ENCODE assay signal across 8 cellular contexts in the genomic region with DNA sequence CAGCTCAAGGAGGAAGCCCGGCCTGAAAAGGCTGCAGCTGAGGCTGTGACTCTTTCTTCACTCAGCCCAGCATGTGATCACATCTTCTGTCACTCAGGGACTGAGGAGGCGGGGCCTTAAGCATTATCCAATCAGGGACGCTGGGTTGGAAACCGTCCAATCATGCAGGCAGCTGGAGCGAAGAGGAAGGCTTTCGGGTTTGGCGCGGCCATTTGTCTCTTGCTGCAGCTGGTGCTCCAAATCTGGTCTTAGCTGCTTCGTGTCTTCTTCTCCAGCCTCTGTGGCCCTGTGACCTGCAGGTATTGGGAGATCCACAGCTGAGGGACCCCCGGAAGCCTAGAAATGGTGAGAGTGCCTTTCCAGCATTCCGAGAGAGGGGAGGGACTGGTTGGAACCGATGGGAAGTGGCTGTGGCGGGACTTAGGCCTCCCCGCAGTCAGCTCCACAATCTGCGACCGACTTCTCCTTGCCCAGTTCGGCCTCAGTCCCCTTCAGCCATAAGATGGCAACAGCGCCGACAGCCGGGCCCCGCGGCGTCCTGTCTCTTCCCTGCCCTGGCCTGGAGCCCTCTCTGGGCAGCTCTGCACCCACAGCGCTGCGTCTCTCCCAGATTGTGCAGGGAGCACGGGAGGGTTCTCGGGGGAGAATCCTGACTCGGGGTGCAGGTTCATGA. TPM values are rescaled to one million over a fixed set of nuclear protein-coding genes. Genes with fewer than 3 reads are reported as not detected.
DNase-seq lines count a peak whose midpoint lies in the region; ATAC-seq, FAIRE-seq and TF ChIP-seq lines count a peak whose summit lies in the region.

A gene (plus strand): TSS at position 210 of the 673 bp plus-strand sequence. CDS start 133 bp downstream, at position 343.

- H3K9ac ChIP-seq in GM12878 (ENCODE audit: control insufficient read depth, insufficient read depth, low read length) = peak within 1 kb of the TSS; percentile 22

- in situ Hi-C loops in GM12878 (cut with MboI) = no loop called here

- no peak for TF ChIP-seq CTCF in AG04450 (IDR thresholded peaks at IDR 0.05; ENCODE audit: low read depth, low read length)
- TF ChIP-seq CTCF in GM12878 (IDR thresholded peaks at IDR 0.05 in 2 of 3, conservative IDR thresholded peaks at IDR 0.05 in 1 of 3; ENCODE audit: control insufficient read depth in 2 of 3, extremely low read depth in 1 of 3, insufficient read depth in 1 of 3, low read depth in 3 of 3, low read length in 3 of 3) = no peak
- peak; percentile 15 for TF ChIP-seq CTCF in retinal pigment epithelial cell (conservative IDR thresholded peaks at IDR 0.05; ENCODE audit: low read depth, low read length)

- ATAC-seq in GM19023 (IDR thresholded peaks at IDR 0.05; ENCODE audit: unreplicated experiment) = peak; percentile 94
- ATAC-seq in HG03442 (IDR thresholded peaks at IDR 0.05; ENCODE audit: unreplicated experiment) = peak; percentile 91
- ATAC-seq in GM12878 = no peak

- H3K4me3 ChIP-seq in AG04450 (ENCODE audit: low read depth, low read length) (peak within 1 kb of the TSS; percentile 68), GM12878 (peak within 1 kb of the TSS; percentile 50; the same call in 1 of the 2 replicates), retinal pigment epithelial cell (ENCODE audit: low read length) (peak within 1 kb of the TSS; percentile 71)

- H3K27ac ChIP-seq in AG04450 (ENCODE audit: low read depth, low read length) (peak within 1 kb of the TSS; percentile 52), GM12878 (ENCODE audit: control insufficient read depth, insufficient read depth) (no peak within 1 kb of the TSS)

- peak; percentile 92 for DNase-seq in AG04450 (ENCODE audit: low read depth, low spot score)
- peak; percentile 74 for DNase-seq in T-helper 22 cell (ENCODE audit: low read depth)
- peak; percentile 11 for DNase-seq in GM12878 (ENCODE audit: low read depth, low spot score)
- peak; percentile 95 for DNase-seq in iPS DF 19.7 (ENCODE audit: low read depth, low spot score)
- peak; percentile 94 for DNase-seq in retinal pigment epithelial cell (ENCODE audit: low read depth)
- no peak for DNase-seq in HUDEP-2 (lab: John Stamatoyannopoulos, UW; ENCODE audit: unreplicated experiment in 76 of 76)

- H3K4me1 ChIP-seq in GM12878 (ENCODE audit: control insufficient read depth, insufficient read depth, low read length) = no peaks in the 10 kb centered on the region

- SMC1A ChIA-PET in GM12878 (lab: Charles Lee; ENCODE audit: uncharacterized antibody, unreplicated experiment) = no interaction called here

- H3K9me3 ChIP-seq in AG04450 (ENCODE audit: control insufficient read depth, insufficient read depth, low read length) (peaks cover 21% of the 10 kb centered on the region), GM12878 (replicated peaks; ENCODE audit: control insufficient read depth, insufficient read depth, low read length) (no peaks in the 10 kb centered on the region; the same call in 1 of the 3 replicates)

- peak within 1 kb of the TSS; percentile 44; the same call in 1 of the 2 replicates for H2AFZ ChIP-seq in GM12878 (ENCODE audit: control insufficient read depth, low read depth, low read length)

- peak within 1 kb of the TSS; percentile 30; the same call in 1 of the 2 replicates for H3K4me2 ChIP-seq in GM12878 (ENCODE audit: control insufficient read depth, insufficient read depth)

- no peaks in the 10 kb centered on the region for H3K36me3 ChIP-seq in GM12878 (ENCODE audit: control insufficient read depth in 2 of 2, insufficient read depth in 2 of 2, low read length in 1 of 2)

- intact Hi-C loops in GM12878 (cut with micrococcal nuclease; ENCODE audit: unreplicated experiment) = no loop called here

- RAD21 ChIA-PET in GM12878 (lab: Charles Lee; ENCODE audit: unreplicated experiment) = no interaction called here

- TF ChIP-seq EP300 in GM12878 (IDR thresholded peaks at IDR 0.05; ENCODE audit: borderline replicate concordance in 1 of 2, control insufficient read depth in 1 of 2, low read depth in 2 of 2, low read length in 2 of 2) = no peak

- H3K27me3 ChIP-seq in AG04450 (ENCODE audit: control insufficient read depth, insufficient read depth, low read length) (no peaks in the 10 kb centered on the region), GM12878 (replicated peaks in 1 of 2; ENCODE audit: control insufficient read depth in 2 of 2, insufficient read depth in 2 of 2, low read length in 1 of 2) (no peaks in the 10 kb centered on the region)

- CTCF ChIA-PET in AG04450 (lab: Charles Lee) = no interaction called here
- CTCF ChIA-PET in GM12878 (lab: Yijun Ruan, JAX) = no interaction called here

- WGBS in GM12878 (ENCODE audit: insufficient coverage, insufficient replicate concordance, low lambda C conversion rate, missing lambda C conversion rate) = under 1% methylated on average over 28 of the region's 28 CpGs

- peak; percentile 33; the same call in 1 of the 2 replicates for TF ChIP-seq POLR2A in GM12878 (IDR thresholded peaks at IDR 0.05; ENCODE audit: low read depth, low read length)

- TF ChIP-seq RAD21 in GM12878 (IDR thresholded peaks at IDR 0.05; ENCODE audit: insufficient read depth, low read depth, low read length) = no peak

- no peak for FAIRE-seq in GM12878 (lab: Jason Lieb, UNC)

- POLR2A ChIA-PET in AG04450 (lab: Yijun Ruan, JAX) (interaction anchor here (1.0 to 1.4 kb wide), 3 partner anchors 26 to 301 kb away, joined by 3 to 6 read pairs (median 3); a partner anchor contains a TSS), GM12878 (lab: Charles Lee) (interaction anchor here (0.6 kb wide), 1 partner anchor 98 kb away, joined by 3 read pairs; no protein-coding TSS in a partner anchor)

- no peaks in the 10 kb centered on the region for H4K20me1 ChIP-seq in GM12878 (ENCODE audit: control insufficient read depth, insufficient read depth)

- no TSS peak for BruUV-seq in GM12878 (replicated peaks; lab: Mats Ljungman, UMichigan)

- H3K79me2 ChIP-seq in GM12878 (ENCODE audit: control insufficient read depth, insufficient read depth, low read length) = no peaks in the 10 kb centered on the region

TF ChIP-seq in GM12878, 131 proteins besides CTCF, POLR2A, EP300 and RAD21 (continues in another document):
- TF ChIP-seq, protein P1, sequence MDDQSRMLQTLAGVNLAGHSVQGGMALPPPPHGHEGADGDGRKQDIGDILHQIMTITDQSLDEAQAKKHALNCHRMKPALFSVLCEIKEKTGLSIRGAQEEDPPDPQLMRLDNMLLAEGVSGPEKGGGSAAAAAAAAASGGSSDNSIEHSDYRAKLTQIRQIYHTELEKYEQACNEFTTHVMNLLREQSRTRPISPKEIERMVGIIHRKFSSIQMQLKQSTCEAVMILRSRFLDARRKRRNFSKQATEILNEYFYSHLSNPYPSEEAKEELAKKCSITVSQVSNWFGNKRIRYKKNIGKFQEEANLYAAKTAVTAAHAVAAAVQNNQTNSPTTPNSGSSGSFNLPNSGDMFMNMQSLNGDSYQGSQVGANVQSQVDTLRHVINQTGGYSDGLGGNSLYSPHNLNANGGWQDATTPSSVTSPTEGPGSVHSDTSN (IDR thresholded peaks at IDR 0.05; ENCODE audit: insufficient replicate concordance, low read depth, low read length) = peak; percentile 44
- TF ChIP-seq, protein P2, sequence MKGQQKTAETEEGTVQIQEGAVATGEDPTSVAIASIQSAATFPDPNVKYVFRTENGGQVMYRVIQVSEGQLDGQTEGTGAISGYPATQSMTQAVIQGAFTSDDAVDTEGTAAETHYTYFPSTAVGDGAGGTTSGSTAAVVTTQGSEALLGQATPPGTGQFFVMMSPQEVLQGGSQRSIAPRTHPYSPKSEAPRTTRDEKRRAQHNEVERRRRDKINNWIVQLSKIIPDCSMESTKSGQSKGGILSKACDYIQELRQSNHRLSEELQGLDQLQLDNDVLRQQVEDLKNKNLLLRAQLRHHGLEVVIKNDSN (IDR thresholded peaks at IDR 0.05; ENCODE audit: borderline replicate concordance, extremely low read length, insufficient read depth, low read depth, low read length) = peak; percentile 45
- TF ChIP-seq IRF4 (IDR thresholded peaks at IDR 0.05; ENCODE audit: low read depth, low read length) = no peak
- TF ChIP-seq PML (IDR thresholded peaks at IDR 0.05; ENCODE audit: low read length) = no peak
- TF ChIP-seq, protein P3, sequence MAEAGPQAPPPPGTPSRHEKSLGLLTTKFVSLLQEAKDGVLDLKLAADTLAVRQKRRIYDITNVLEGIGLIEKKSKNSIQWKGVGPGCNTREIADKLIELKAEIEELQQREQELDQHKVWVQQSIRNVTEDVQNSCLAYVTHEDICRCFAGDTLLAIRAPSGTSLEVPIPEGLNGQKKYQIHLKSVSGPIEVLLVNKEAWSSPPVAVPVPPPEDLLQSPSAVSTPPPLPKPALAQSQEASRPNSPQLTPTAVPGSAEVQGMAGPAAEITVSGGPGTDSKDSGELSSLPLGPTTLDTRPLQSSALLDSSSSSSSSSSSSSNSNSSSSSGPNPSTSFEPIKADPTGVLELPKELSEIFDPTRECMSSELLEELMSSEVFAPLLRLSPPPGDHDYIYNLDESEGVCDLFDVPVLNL (IDR thresholded peaks at IDR 0.05; ENCODE audit: low read depth, low read length) = 0 out of 2 replicates have a peak, but pooled peaks have one; percentile 27
- TF ChIP-seq YY1 (IDR thresholded peaks at IDR 0.05; ENCODE audit: low read depth, low read length) = peak; percentile 51; the same call in 1 of the 2 replicates

RNA-seq across cellular contexts. Expression of the gene that starts here (rescaled TPM):
- polyA plus RNA-seq in AG04450 (2011; rRNA removed) (0.87 and 1.3 TPM in 2 replicates), GM12878 (2011; rRNA removed) (1.3 and 1.9 TPM in 2 replicates), GM12878 (2014; fragmentation: Illumina TruSeq; extraction: Trizol) (0.07 and 0.11 TPM in 2 replicates), GM12878 (2014; fragmentation: Nextera tagmentation; extraction: Ambion mirVana) (under 1 TPM; 0.07 to 0.13 TPM), GM12878 (2014; rRNA removed) (0.15 and 0.24 TPM in 2 replicates), GM12878 (2016; fragmentation: Nextera tagmentation; extraction: Ambion mirVana) (under 1 TPM; 0.21 to 0.35 TPM)
- 0.87 and 1.9 TPM in 2 replicates for polyA minus RNA-seq in AG04450 (2011; rRNA and poly(A)+ RNA removed)
- 0.71 and 1.2 TPM in 2 replicates for total RNA-seq in GM12878 (2013; cell fraction: nucleolus; rRNA removed)
- total RNA-seq in GM12878 (2014; rRNA removed) (0.06 and 0.16 TPM in 2 replicates), GM12878 (2014; rRNA removed; fragmentation: Illumina TruSeq; extraction: Trizol) (0.18 TPM in 2 replicates), GM12878 (2021) (0.21 TPM in 1 of 2 replicates, not detected in the other)
- polyA plus RNA-seq in GM12878 (2011; ENCODE audit: low read depth) = 1.9 TPM
- 0.90 and 1.1 TPM in 2 replicates for polyA plus RNA-seq in GM12878 (2011; cell fraction: cytosol; rRNA removed)
- 2.9 and 3.0 TPM in 2 replicates for polyA plus RNA-seq in GM12878 (2011; cell fraction: nucleus; rRNA removed)
- 1.2 and 1.7 TPM in 2 replicates for polyA plus RNA-seq in GM12878 (2012)
- 1.0 and 1.6 TPM in 2 replicates for polyA minus RNA-seq in GM12878 (2011; rRNA and poly(A)+ RNA removed)
- polyA minus RNA-seq in GM12878 (2011; cell fraction: cytosol; rRNA and poly(A)+ RNA removed) = not detected in 2 replicates
- 1.3 and 1.6 TPM in 2 replicates for polyA minus RNA-seq in GM12878 (2011; cell fraction: nucleus; rRNA and poly(A)+ RNA removed)

Comparison
In these comparisons a context has a peak if more than half of its experiments do, and no peak if none do; other contexts are left out.
1. DNase-seq: peak in AG04450 (single experiment), T-helper 22 cell (single experiment), GM12878 (single experiment), iPS DF 19.7 (single experiment) and retinal pigment epithelial cell (single experiment); none in HUDEP-2 (0 of 76).
2. Peak in every context shown above with its lines, with median percentiles within 50 percentile points of each other: H3K4me3 ChIP-seq.